In the genomic region with DNA sequence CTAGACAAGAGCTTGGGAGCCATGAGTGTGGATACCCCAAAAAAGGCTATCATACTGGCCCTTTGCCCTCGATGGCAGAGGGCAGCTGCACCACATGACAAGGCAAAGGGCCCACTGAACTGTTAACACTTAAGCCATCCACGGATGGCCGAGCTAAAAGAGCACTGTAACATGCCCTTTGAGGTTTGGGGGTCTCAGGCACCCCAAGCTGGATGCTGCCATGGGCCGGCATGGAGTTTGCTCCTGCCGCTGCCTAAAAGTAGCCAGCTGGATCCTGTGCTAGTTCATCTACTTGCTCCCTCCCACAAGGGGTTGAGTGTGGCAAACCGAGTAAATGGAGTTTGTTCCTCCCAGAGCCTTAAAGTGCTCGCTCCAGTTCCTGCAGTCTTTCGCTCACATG, we compare ENCODE assay signal across 25 cellular contexts.
DNase-seq lines count a peak whose midpoint lies in the region; ATAC-seq, FAIRE-seq and TF ChIP-seq lines count a peak whose summit lies in the region.
"Had no signal": no experiment of that assay in that cellular context is flagged by ENCODE, and none has a peak within 500 bp of the region (broad histone marks: within the 10 kb centered on the region; RNA-seq: fewer than 3 reads in every experiment).

No MANE protein-coding gene starts in this region.

- CTCF ChIA-PET in IMR-90 (lab: Yijun Ruan, JAX) = no interaction called here

- H2BK15ac ChIP-seq in IMR-90 (ENCODE audit: low read depth, low read length) = no peak overlapping the region

- H3K4me3 ChIP-seq in IMR-90 (ENCODE audit: insufficient read depth, low read depth, low read length) (no peak overlapping the region), kidney (ENCODE audit: low read length in 2 of 2) (no peak overlapping the region), aorta (ENCODE audit: low read length in 2 of 2) (no peak overlapping the region)
- H3K4me3 ChIP-seq: A549; BLaER1 treated with 17β-estradiol and CSF1 and Interleukin-3, amounts not matched to agents 10 nM and 100 nM; GM12878 had no signal

- intact Hi-C loops in activated CD4-positive, alpha-beta T cell treated with anti-CD3 and anti-CD28 coated beads, Interleukin-2, amount 10 ng/mL, durations not matched to agents 24 days and 14 days (cut with micrococcal nuclease) = no loop called here
- intact Hi-C loops in IMR-90 (cut with micrococcal nuclease) = no loop called here
- intact Hi-C loops in kidney (cut with DNase I) = no loop called here
- intact Hi-C loops in posterior vena cava (cut with DNase I) = no loop called here
- intact Hi-C loops in aorta (cut with DNase I) = no loop called here

- no peak overlapping the region for H3K18ac ChIP-seq in IMR-90 (ENCODE audit: low read depth, low read length)

- H4K8ac ChIP-seq in IMR-90 (ENCODE audit: low read depth in 2 of 2, low read length in 2 of 2) = no peak overlapping the region

- no peak overlapping the region for H4K91ac ChIP-seq in IMR-90 (ENCODE audit: insufficient read depth, low read depth, low read length)

- H4K20me1 ChIP-seq in IMR-90 (ENCODE audit: insufficient read depth, low read length) = no peaks in the 10 kb centered on the region
- H4K20me1 ChIP-seq: BLaER1 treated with 17β-estradiol and CSF1 and Interleukin-3, amounts not matched to agents 10 nM and 100 nM had no signal

- ATAC-seq in IMR-90 (ENCODE audit: low read depth) (no peak), aorta (ENCODE audit: low FRiP score) (no peak), HG03432 (IDR thresholded peaks at IDR 0.05; ENCODE audit: unreplicated experiment) (no peak)
- ATAC-seq: A549; CD8-positive, alpha-beta T cell; GM12878 had no signal

- no peak overlapping the region for H2AK5ac ChIP-seq in IMR-90 (ENCODE audit: low read depth, low read length)

- H3K27ac ChIP-seq in IMR-90 (ENCODE audit: insufficient read depth, low read length) (no peak overlapping the region), kidney (ENCODE audit: low read depth in 2 of 2, low read length in 2 of 2) (no peak overlapping the region), aorta (ENCODE audit: low read depth in 1 of 2, low read length in 2 of 2) (no peak overlapping the region)
- H3K27ac ChIP-seq: 22Rv1; A549; BLaER1 treated with 17β-estradiol and CSF1 and Interleukin-3, amounts not matched to agents 10 nM and 100 nM; C4-2B had no signal

- H3K4ac ChIP-seq in IMR-90 (ENCODE audit: low read depth, low read length) = no peak overlapping the region

- TF ChIP-seq CTCF in IMR-90 (conservative IDR thresholded peaks at IDR 0.05; ENCODE audit: low read depth, low read length) (no peak), kidney (IDR thresholded peaks at IDR 0.05; ENCODE audit: borderline replicate concordance, extremely low read depth, insufficient read depth) (no peak)

- WGBS in IMR-90 (ENCODE audit: extremely low coverage in 2 of 2, insufficient read length in 1 of 2), 2 experiments = 80% methylated on average over 2 of the region's 8 CpGs; no CpG with 5 or more reads in 1 of the 2 experiments
- 80 to 91% methylated on average over 8 of the region's 8 CpGs for WGBS in aorta, 2 donors

- no peaks in the 10 kb centered on the region for H3K9me3 Mint-ChIP-seq in activated CD4-positive, alpha-beta T cell treated with anti-CD3 and anti-CD28 coated beads, Interleukin-2, amount 10 ng/mL, durations not matched to agents 24 days and 14 days

- H3K4me1 Mint-ChIP-seq in activated CD4-positive, alpha-beta T cell treated with anti-CD3 and anti-CD28 coated beads, Interleukin-2, amount 10 ng/mL, durations not matched to agents 24 days and 14 days = no peaks in the 10 kb centered on the region
- H3K4me1 Mint-ChIP-seq: B cell had no signal

- H3K9me1 ChIP-seq in IMR-90 (ENCODE audit: insufficient read depth, low read length) = no peaks in the 10 kb centered on the region

- no peak overlapping the region for H3K14ac ChIP-seq in IMR-90 (replicated peaks; ENCODE audit: low read depth, low read length)

- no peak overlapping the region for H2BK20ac ChIP-seq in IMR-90 (ENCODE audit: low read depth, low read length)

- H2AFZ ChIP-seq in IMR-90 (replicated peaks; ENCODE audit: low read length, poor library complexity) = no peak overlapping the region

- H3K27me3 ChIP-seq in IMR-90 (ENCODE audit: control insufficient read depth, insufficient read depth, low read length) = no peaks in the 10 kb centered on the region
- H3K27me3 ChIP-seq in aorta (ENCODE audit: control insufficient read depth in 1 of 2, insufficient read depth in 2 of 2, low read length in 1 of 2) = no peaks in the 10 kb centered on the region
- H3K27me3 ChIP-seq: BLaER1 treated with 17β-estradiol and CSF1 and Interleukin-3, amounts not matched to agents 10 nM and 100 nM had no signal

- no peak for TF ChIP-seq RAD21 in IMR-90 (IDR thresholded peaks at IDR 0.05; ENCODE audit: low read length)

- no peak for TF ChIP-seq POLR2A in IMR-90 (IDR thresholded peaks at IDR 0.05; ENCODE audit: low read depth, low read length)

- in situ Hi-C loops in IMR-90 (cut with MboI; ENCODE audit: low sequenced_read_pairs) = no loop called here

- no peaks in the 10 kb centered on the region for H3K36me3 Mint-ChIP-seq in activated CD4-positive, alpha-beta T cell treated with anti-CD3 and anti-CD28 coated beads, Interleukin-2, amount 10 ng/mL, durations not matched to agents 24 days and 14 days (ENCODE audit: low read depth)
- H3K36me3 Mint-ChIP-seq: CD8-positive, alpha-beta T cell had no signal

- H3K36me3 ChIP-seq in IMR-90 (ENCODE audit: control insufficient read depth, insufficient read depth, low read length) = no peaks in the 10 kb centered on the region
- no peaks in the 10 kb centered on the region for H3K36me3 ChIP-seq in kidney (ENCODE audit: control insufficient read depth in 1 of 2, insufficient read depth in 2 of 2, low read length in 2 of 2)
- H3K36me3 ChIP-seq in aorta (ENCODE audit: control insufficient read depth in 1 of 2, insufficient read depth in 2 of 2, low read length in 1 of 2) = no peaks in the 10 kb centered on the region
- H3K36me3 ChIP-seq: BLaER1 treated with 17β-estradiol and CSF1 and Interleukin-3, amounts not matched to agents 10 nM and 100 nM had no signal

- H3K56ac ChIP-seq in IMR-90 (ENCODE audit: extremely low read depth, insufficient read depth, low read length) = no peak overlapping the region

- no TSS peak for BruUV-seq in IMR-90 (replicated peaks; lab: Mats Ljungman, UMichigan)

- no peak for FAIRE-seq in kidney (lab: Jason Lieb, UNC)
- FAIRE-seq: A549, GM12878, GM12892, GM18507 had no signal

- H2AK9ac ChIP-seq in IMR-90 (replicated peaks; ENCODE audit: low read depth, low read length, poor library complexity) = peak overlapping the region; percentile 42

- H4K5ac ChIP-seq in IMR-90 (ENCODE audit: low read depth, low read length) = no peak overlapping the region

- H3K9me3 ChIP-seq in IMR-90 (ENCODE audit: control insufficient read depth, insufficient read depth, low read length) (peaks cover 5% of the 10 kb centered on the region; the same call in 1 of the 2 replicates), kidney (ENCODE audit: control insufficient read depth in 1 of 2, low read length in 2 of 2) (peaks cover 0 to 2% of the 10 kb centered on the region in 2 donors), aorta (ENCODE audit: control insufficient read depth, low read length) (peaks cover 2% of the 10 kb centered on the region)

- H3K9ac ChIP-seq in IMR-90 (ENCODE audit: low read depth, low read length) (no peak overlapping the region), kidney (ENCODE audit: low read length in 2 of 2) (no peak overlapping the region)
- H3K9ac ChIP-seq: BLaER1 treated with 17β-estradiol and CSF1 and Interleukin-3, amounts not matched to agents 10 nM and 100 nM had no signal

- H3K23ac ChIP-seq in IMR-90 (ENCODE audit: low read depth, low read length) = no peak overlapping the region

- no peak overlapping the region for H3K27ac Mint-ChIP-seq in activated CD4-positive, alpha-beta T cell treated with anti-CD3 and anti-CD28 coated beads, Interleukin-2, amount 10 ng/mL, durations not matched to agents 24 days and 14 days
- H3K27ac Mint-ChIP-seq: B cell; CD4-positive, alpha-beta T cell; CD8-positive, alpha-beta T cell had no signal

- H3K27me3 Mint-ChIP-seq in activated CD4-positive, alpha-beta T cell treated with anti-CD3 and anti-CD28 coated beads, Interleukin-2, amount 10 ng/mL, durations not matched to agents 24 days and 14 days = no peaks in the 10 kb centered on the region
- H3K27me3 Mint-ChIP-seq: B cell; CD4-positive, alpha-beta T cell had no signal

- no peak overlapping the region for H2BK5ac ChIP-seq in IMR-90 (ENCODE audit: low read depth, low read length, poor library complexity, severe bottlenecking)

- H3K4me3 Mint-ChIP-seq in activated CD4-positive, alpha-beta T cell treated with anti-CD3 and anti-CD28 coated beads, Interleukin-2, amount 10 ng/mL, durations not matched to agents 24 days and 14 days = no peak overlapping the region
- H3K4me3 Mint-ChIP-seq: B cell; CD4-positive, alpha-beta T cell; CD8-positive, alpha-beta T cell had no signal

- POLR2A ChIA-PET in IMR-90 (lab: Charles Lee; ENCODE audit: unreplicated experiment) = no interaction called here

- no peaks in the 10 kb centered on the region for H3K79me1 ChIP-seq in IMR-90 (ENCODE audit: low read depth in 1 of 2, low read length in 2 of 2)

- DNase-seq in activated CD4-positive, alpha-beta T cell treated with anti-CD3 and anti-CD28 coated beads, Interleukin-2, amount 10 ng/mL, durations not matched to agents 24 days and 14 days = peak; percentile 11
- no peak for DNase-seq in activated CD4-positive, alpha-beta T cell treated with anti-CD3 and anti-CD28 coated beads, Interleukin-2, amount 50 U/mL, for 4 hours
- DNase-seq in IMR-90 = no peak
- DNase-seq in kidney = peak; percentile 18
- peak; percentile 68 for DNase-seq in posterior vena cava (ENCODE audit: low spot score)
- DNase-seq in aorta = no peak
- DNase-seq: AML-193; CD4-positive, alpha-beta T cell; CD8-positive, alpha-beta T cell; DMS 273 treated with DMSO at 0.1 percent for 48 hours; DMS153; DMS53; DMS79; DND-41; EL; GDM1 had no signal

- no peak overlapping the region for H2BK120ac ChIP-seq in IMR-90 (ENCODE audit: low read depth, low read length)

- H3K4me1 ChIP-seq in IMR-90 (ENCODE audit: control insufficient read depth, insufficient read depth, low read length) (no peaks in the 10 kb centered on the region), kidney (ENCODE audit: control insufficient read depth in 1 of 2, insufficient read depth in 1 of 2, low read depth in 1 of 2, low read length in 2 of 2) (no peaks in the 10 kb centered on the region), aorta (ENCODE audit: control insufficient read depth in 1 of 2, insufficient read depth in 2 of 2, low read length in 2 of 2) (no peaks in the 10 kb centered on the region)
- H3K4me1 ChIP-seq: A549; BLaER1 treated with 17β-estradiol and CSF1 and Interleukin-3, amounts not matched to agents 10 nM and 100 nM had no signal

- dilution Hi-C loops in IMR-90 (cut with HindIII; ENCODE audit: low sequenced_read_pairs, unreplicated experiment) = no loop called here

- H3K4me2 ChIP-seq in IMR-90 (ENCODE audit: low read depth, low read length) = no peak overlapping the region
- H3K4me2 ChIP-seq: A549; BLaER1 treated with 17β-estradiol and CSF1 and Interleukin-3, amounts not matched to agents 10 nM and 100 nM had no signal

TF ChIP-seq in IMR-90, 13 proteins besides CTCF, POLR2A, EP300 and RAD21 (continues in another document):
- no peak for TF ChIP-seq MAFK (IDR thresholded peaks at IDR 0.05; ENCODE audit: low read depth, low read length)
- TF ChIP-seq CHD1 (IDR thresholded peaks at IDR 0.05; ENCODE audit: low read depth, low read length) = no peak
- no peak for TF ChIP-seq MAZ (IDR thresholded peaks at IDR 0.05; ENCODE audit: borderline replicate concordance, low read depth, low read length)

Comparison
In these comparisons a context has a peak if more than half of its experiments do, and no peak if none do; other contexts are left out.
1. DNase-seq: peak in activated CD4-positive, alpha-beta T cell treated with anti-CD3 and anti-CD28 coated beads, Interleukin-2, amount 10 ng/mL, durations not matched to agents 24 days and 14 days (single experiment), kidney (single experiment) and posterior vena cava (single experiment); none in activated CD4-positive, alpha-beta T cell treated with anti-CD3 and anti-CD28 coated beads, Interleukin-2, amount 50 U/mL, for 4 hours (0 of 2), IMR-90 (single experiment) and aorta (0 of 2).